1 cellular context compared by ENCODE assay signal in the genomic region with DNA sequence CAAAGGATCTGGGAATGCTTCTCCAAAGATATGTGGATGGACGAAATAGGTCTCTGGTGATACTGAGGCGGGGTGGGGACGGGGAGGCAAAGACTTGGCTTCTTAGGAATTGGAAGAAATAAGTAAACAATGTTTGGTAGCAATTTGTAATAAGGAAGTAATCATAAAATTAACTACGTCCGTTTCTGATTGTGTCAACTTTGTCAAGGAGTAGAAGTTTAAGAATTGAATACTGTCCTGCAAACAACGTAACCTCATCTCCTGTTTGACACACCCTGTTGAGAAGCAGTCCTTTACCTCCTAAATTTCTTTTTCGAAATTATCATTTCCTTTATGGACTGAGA.
TF ChIP-seq lines count a peak whose summit lies in the region.

No MANE protein-coding gene starts in this region.

TF ChIP-seq in HEK293, 187 proteins besides CTCF, POLR2A, EP300 and RAD21 (continued from another document):
- TF ChIP-seq, protein P1, sequence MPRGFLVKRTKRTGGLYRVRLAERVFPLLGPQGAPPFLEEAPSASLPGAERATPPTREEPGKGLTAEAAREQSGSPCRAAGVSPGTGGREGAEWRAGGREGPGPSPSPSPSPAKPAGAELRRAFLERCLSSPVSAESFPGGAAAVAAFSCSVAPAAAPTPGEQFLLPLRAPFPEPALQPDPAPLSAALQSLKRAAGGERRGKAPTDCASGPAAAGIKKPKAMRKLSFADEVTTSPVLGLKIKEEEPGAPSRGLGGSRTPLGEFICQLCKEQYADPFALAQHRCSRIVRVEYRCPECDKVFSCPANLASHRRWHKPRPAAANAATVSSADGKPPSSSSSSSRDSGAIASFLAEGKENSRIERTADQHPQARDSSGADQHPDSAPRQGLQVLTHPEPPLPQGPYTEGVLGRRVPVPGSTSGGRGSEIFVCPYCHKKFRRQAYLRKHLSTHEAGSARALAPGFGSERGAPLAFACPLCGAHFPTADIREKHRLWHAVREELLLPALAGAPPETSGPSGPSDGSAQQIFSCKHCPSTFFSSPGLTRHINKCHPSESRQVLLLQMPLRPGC (tag by site-specific recombination; IDR thresholded peaks at IDR 0.05): no peak
